26 cellular contexts compared by ENCODE assay signal in the genomic region with DNA sequence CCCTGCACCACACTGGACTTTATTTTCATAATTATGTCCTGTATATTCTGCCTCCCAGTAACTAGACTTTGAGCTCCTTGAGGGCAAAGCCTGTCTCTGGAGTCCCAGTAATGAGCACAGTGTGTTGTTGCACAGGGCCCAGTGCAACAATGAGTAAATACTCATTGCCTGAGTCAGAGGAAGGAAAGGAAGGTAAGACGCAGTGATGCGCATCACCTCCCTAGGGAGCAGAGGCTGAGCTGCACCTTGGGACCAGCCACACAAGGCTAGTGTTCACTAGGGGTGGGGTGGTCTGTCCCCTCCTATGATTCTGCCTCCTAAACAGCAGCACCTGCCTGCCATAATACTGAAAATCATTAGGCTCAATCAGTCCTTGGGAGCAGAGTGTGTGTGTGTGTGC.
DNase-seq lines count a peak whose midpoint lies in the region; ATAC-seq and TF ChIP-seq lines count a peak whose summit lies in the region.
"Had no signal": no experiment of that assay in that cellular context is flagged by ENCODE, and none has a peak within 500 bp of the region (broad histone marks: within the 10 kb centered on the region; RNA-seq: fewer than 3 reads in every experiment).

No MANE protein-coding gene starts in this region.

- no peak overlapping the region for H2BK5ac ChIP-seq in mesendoderm (ENCODE audit: low read length)

- POLR2A ChIA-PET in OCI-LY7 (lab: Charles Lee) = no interaction called here

- H3K36me3 ChIP-seq in BLaER1 treated with 17β-estradiol and CSF1 and Interleukin-3, amounts not matched to agents 10 nM and 100 nM = no peaks in the 10 kb centered on the region
- H3K36me3 ChIP-seq in OCI-LY7 (ENCODE audit: insufficient read depth, low read length) (no peaks in the 10 kb centered on the region), mesendoderm (ENCODE audit: control insufficient read depth, insufficient read depth, low read length) (no peaks in the 10 kb centered on the region), BE2C (no peaks in the 10 kb centered on the region)
- H3K36me3 ChIP-seq: SJCRH30 had no signal

- peak overlapping the region in 9 of 11 experiments; percentile 8 to 64 (median 46); a peak in 16 of 22 replicates for H3K4me2 ChIP-seq in BLaER1 treated with 17β-estradiol and CSF1 and Interleukin-3, amounts not matched to agents 10 nM and 100 nM
- H3K4me2 ChIP-seq in OCI-LY7 (ENCODE audit: low read length) (no peak overlapping the region), mesendoderm (ENCODE audit: low read length) (no peak overlapping the region)
- H3K4me2 ChIP-seq: KMS-11 had no signal

- no peaks in the 10 kb centered on the region for H3K9me2 ChIP-seq in OCI-LY7 (ENCODE audit: insufficient read depth, low read length)

- H3K79me2 ChIP-seq in OCI-LY7 (ENCODE audit: insufficient read depth, low read depth, low read length) (no peaks in the 10 kb centered on the region), mesendoderm (ENCODE audit: control insufficient read depth, insufficient read depth, low read length) (no peaks in the 10 kb centered on the region)

- H3K27ac Mint-ChIP-seq in T-helper 2 cell treated with Interferon-gamma antibody and Interleukin-4, amounts not matched to agents 5 μg/mL and 100 μg/mL, for 36 hours = no peak overlapping the region

- H3K9ac ChIP-seq in BLaER1 treated with 17β-estradiol and CSF1 and Interleukin-3, amounts not matched to agents 10 nM and 100 nM = no peak overlapping the region
- H3K9ac ChIP-seq in mesendoderm (ENCODE audit: low read length) = no peak overlapping the region
- H3K9ac ChIP-seq: KMS-11 had no signal

- H4K20me1 ChIP-seq in BLaER1 treated with 17β-estradiol and CSF1 and Interleukin-3, amounts not matched to agents 10 nM and 100 nM = no peaks in the 10 kb centered on the region
- H4K20me1 ChIP-seq in OCI-LY7 (ENCODE audit: insufficient read depth, low read length) = no peaks in the 10 kb centered on the region

- no peak overlapping the region for H2AK5ac ChIP-seq in mesendoderm (ENCODE audit: low read length)

- H3K27me3 Mint-ChIP-seq in T-helper 2 cell treated with Interferon-gamma antibody and Interleukin-4, amounts not matched to agents 5 μg/mL and 100 μg/mL, for 36 hours (ENCODE audit: low read depth) = no peaks in the 10 kb centered on the region

- no peak overlapping the region for H3K18ac ChIP-seq in mesendoderm (ENCODE audit: low read length)

- H3K56ac ChIP-seq in mesendoderm (ENCODE audit: low read length) = no peak overlapping the region

- H3K9me3 Mint-ChIP-seq in T-helper 2 cell treated with Interferon-gamma antibody and Interleukin-4, amounts not matched to agents 5 μg/mL and 100 μg/mL, for 36 hours = no peaks in the 10 kb centered on the region
- H3K9me3 Mint-ChIP-seq: CD14-positive monocyte; CD8-positive, alpha-beta memory T cell had no signal

- TF ChIP-seq CTCF in OCI-LY7 (conservative IDR thresholded peaks at IDR 0.05; ENCODE audit: low read length) = no peak
- TF ChIP-seq CTCF in dorsolateral prefrontal cortex (IDR thresholded peaks at IDR 0.05 in 54 of 56, conservative IDR thresholded peaks at IDR 0.05 in 2 of 56; ENCODE audit: low read depth in 1 of 56, partially characterized antibody in 56 of 56) = no peak
- no peak for TF ChIP-seq CTCF in BE2C (IDR thresholded peaks at IDR 0.05; ENCODE audit: low read depth, low read length)

- no peaks in the 10 kb centered on the region for H3K4me1 Mint-ChIP-seq in T-helper 2 cell treated with Interferon-gamma antibody and Interleukin-4, amounts not matched to agents 5 μg/mL and 100 μg/mL, for 36 hours (ENCODE audit: low read depth)
- H3K4me1 Mint-ChIP-seq: CD14-positive monocyte; CD8-positive, alpha-beta memory T cell had no signal

- H3K4me1 ChIP-seq in BLaER1 treated with 17β-estradiol and CSF1 and Interleukin-3, amounts not matched to agents 10 nM and 100 nM = peaks cover 0 to 15% (median 10%) of the 10 kb centered on the region in 10 experiments; a peak in 15 of 20 replicates
- H3K4me1 ChIP-seq in OCI-LY7 (ENCODE audit: insufficient read depth, low read length, poor library complexity, severe bottlenecking) (no peaks in the 10 kb centered on the region), mesendoderm (ENCODE audit: control insufficient read depth, low read depth, low read length) (peaks cover 2% of the 10 kb centered on the region), BE2C (no peaks in the 10 kb centered on the region)
- H3K4me1 ChIP-seq: SJCRH30 had no signal

- DNase-seq in OCI-LY7 (ENCODE audit: low spot score) (peak; percentile 24), dorsolateral prefrontal cortex (no peak), mesendoderm (peak; percentile 26), NCI-H2029 (lab: John Stamatoyannopoulos, UW) (no peak), BE2C (no peak)
- DNase-seq in T-helper 2 cell treated with Interferon-gamma antibody and Interleukin-4, amounts not matched to agents 5 μg/mL and 100 μg/mL, for 36 hours (ENCODE audit: low spot score) = no peak
- DNase-seq: AML-193; CD8-positive, alpha-beta memory T cell; DMS79 treated with DMSO at 0.1 percent for 48 hours; GF-D8; IMR-90; NCI-H1048; NCI-H1417 treated with DMSO at 0.1 percent for 48 hours; NCI-H1694 treated with DMSO at 0.1 percent for 48 hours; NCI-H2081 treated with DMSO at 0.1 percent for 48 hours; NCI-H2171; NCI-H226; NCI-H510A; NCI-H69; SJCRH30 had no signal

- no peak overlapping the region for H3K4ac ChIP-seq in mesendoderm (ENCODE audit: low read depth, low read length)

- no peak overlapping the region for H4K8ac ChIP-seq in mesendoderm (ENCODE audit: low read depth, low read length)

- no CpG with 5 or more reads among the region's 2 CpGs for WGBS in mesendoderm (ENCODE audit: extremely low coverage, insufficient coverage, low lambda C conversion rate)

- H3K79me1 ChIP-seq in mesendoderm (ENCODE audit: low read length) = no peaks in the 10 kb centered on the region

- H3K23ac ChIP-seq in mesendoderm (ENCODE audit: low read length) = no peak overlapping the region

- no peak for ATAC-seq in GM21737 (IDR thresholded peaks at IDR 0.05; ENCODE audit: unreplicated experiment)
- ATAC-seq: HCT116, SK-N-SH treated with all-trans-retinoic acid at 6 μM for 48 hours had no signal

- intact Hi-C loops in OCI-LY7 (cut with micrococcal nuclease; ENCODE audit: unreplicated experiment) = loop anchor here (5.0 kb wide), 1 partner anchor 455 kb away; no protein-coding TSS in a partner anchor
- intact Hi-C loops in dorsolateral prefrontal cortex (cut with DNase I) = loop anchor here in 1 of 2 donors (10.0 kb wide), 1 partner anchor 193 kb away; no protein-coding TSS in a partner anchor

- no peak overlapping the region for H2BK120ac ChIP-seq in mesendoderm (ENCODE audit: low read depth, low read length)

- H3K9me3 ChIP-seq in BLaER1 treated with 17β-estradiol and CSF1 and Interleukin-3, amounts not matched to agents 10 nM and 100 nM (replicated peaks in 1 of 11) = no peaks in the 10 kb centered on the region
- H3K9me3 ChIP-seq in OCI-LY7 (ENCODE audit: low read length) (no peaks in the 10 kb centered on the region), BE2C (no peaks in the 10 kb centered on the region)
- H3K9me3 ChIP-seq: SJCRH30 had no signal

- no peak overlapping the region for H3K4me3 ChIP-seq in BLaER1 treated with 17β-estradiol and CSF1 and Interleukin-3, amounts not matched to agents 10 nM and 100 nM
- H3K4me3 ChIP-seq in OCI-LY7 (ENCODE audit: low read depth, low read length, poor library complexity, severe bottlenecking) (no peak overlapping the region), dorsolateral prefrontal cortex (no peak overlapping the region), mesendoderm (ENCODE audit: low read length) (no peak overlapping the region), BE2C (ENCODE audit: low read depth, low read length) (no peak overlapping the region)
- H3K4me3 ChIP-seq: SJCRH30 had no signal

- H3K27me3 ChIP-seq in BLaER1 treated with 17β-estradiol and CSF1 and Interleukin-3, amounts not matched to agents 10 nM and 100 nM = no peaks in the 10 kb centered on the region
- H3K27me3 ChIP-seq in dorsolateral prefrontal cortex (no peaks in the 10 kb centered on the region), mesendoderm (ENCODE audit: insufficient read depth, low read length, poor library complexity) (no peaks in the 10 kb centered on the region), BE2C (no peaks in the 10 kb centered on the region)
- H3K27me3 ChIP-seq: SJCRH30 had no signal

- no peak overlapping the region for H2BK15ac ChIP-seq in mesendoderm (replicated peaks; ENCODE audit: low read depth)

- H2AFZ ChIP-seq in OCI-LY7 (ENCODE audit: low read length) = no peak overlapping the region

- BruUV-seq in OCI-LY7 (replicated peaks; lab: Mats Ljungman, UMichigan) = no TSS peak

- H4K5ac ChIP-seq in mesendoderm (ENCODE audit: low read length) = no peak overlapping the region

- no peak overlapping the region for H3K4me3 Mint-ChIP-seq in T-helper 2 cell treated with Interferon-gamma antibody and Interleukin-4, amounts not matched to agents 5 μg/mL and 100 μg/mL, for 36 hours
- H3K4me3 Mint-ChIP-seq: CD14-positive monocyte; CD8-positive, alpha-beta memory T cell had no signal

- no peaks in the 10 kb centered on the region for H3K36me3 Mint-ChIP-seq in T-helper 2 cell treated with Interferon-gamma antibody and Interleukin-4, amounts not matched to agents 5 μg/mL and 100 μg/mL, for 36 hours (ENCODE audit: low read depth)
- H3K36me3 Mint-ChIP-seq: CD14-positive monocyte; CD8-positive, alpha-beta memory T cell had no signal

- peak overlapping the region in 1 of 11 experiments; percentile 25; a peak in 1 of 22 replicates for H3K27ac ChIP-seq in BLaER1 treated with 17β-estradiol and CSF1 and Interleukin-3, amounts not matched to agents 10 nM and 100 nM
- H3K27ac ChIP-seq in OCI-LY7 (ENCODE audit: low read depth, low read length, poor library complexity, severe bottlenecking) (no peak overlapping the region), dorsolateral prefrontal cortex (peak overlapping the region in 43 of 59 donors; percentile 7 to 99 (median 67)), mesendoderm (ENCODE audit: low read depth, low read length) (no peak overlapping the region)
- H3K27ac ChIP-seq: KMS-11, SJCRH30 had no signal

- CTCF ChIA-PET in OCI-LY7 (lab: Charles Lee; ENCODE audit: unreplicated experiment) = no interaction called here

Comparison
In these comparisons a context has a peak if more than half of its experiments do, and no peak if none do; other contexts are left out.
1. H3K27ac ChIP-seq: peak in dorsolateral prefrontal cortex (43 of 59); none in OCI-LY7 (single experiment) and mesendoderm (single experiment).
2. H3K4me2 ChIP-seq: peak in BLaER1 treated with 17β-estradiol and CSF1 and Interleukin-3, amounts not matched to agents 10 nM and 100 nM (9 of 11); none in OCI-LY7 (single experiment) and mesendoderm (single experiment).
3. DNase-seq: peak in OCI-LY7 (single experiment) and mesendoderm (single experiment); none in dorsolateral prefrontal cortex (0 of 10), NCI-H2029 (single experiment), T-helper 2 cell treated with Interferon-gamma antibody and Interleukin-4, amounts not matched to agents 5 μg/mL and 100 μg/mL, for 36 hours (single experiment) and BE2C (single experiment).